25 cellular contexts compared by ENCODE assay signal in genomic region chr10:24168258-24169170, GRCh38. TPM values are rescaled to one million over a fixed set of nuclear protein-coding genes. Genes with fewer than 3 reads are reported as not detected.
DNase-seq lines count a peak whose midpoint lies in the region; ATAC-seq, FAIRE-seq and TF ChIP-seq lines count a peak whose summit lies in the region.
"Had no signal": no experiment of that assay in that cellular context is flagged by ENCODE, and none has a peak within 500 bp of the region (broad histone marks: within the 10 kb centered on the region; RNA-seq: fewer than 3 reads in every experiment).

No MANE protein-coding gene starts in this region.

- H3K27me3 ChIP-seq in astrocyte (ENCODE audit: insufficient read depth, low read length) (no peaks in the 10 kb centered on the region), pancreas (no peaks in the 10 kb centered on the region)

- H3K36me3 Mint-ChIP-seq in astrocyte (ENCODE audit: low read depth, unreplicated experiment): no peaks in the 10 kb centered on the region
- H3K36me3 Mint-ChIP-seq: activated CD4-positive, alpha-beta memory T cell treated with anti-CD3 and anti-CD28 coated beads for 36 hours; activated naive CD8-positive, alpha-beta T cell; CD14-positive monocyte had no signal

- H3K4me1 ChIP-seq in astrocyte (ENCODE audit: insufficient read depth, low read length) (no peaks in the 10 kb centered on the region), pancreas (no peaks in the 10 kb centered on the region)

- H4K20me1 ChIP-seq in astrocyte (ENCODE audit: insufficient read depth, low read length): no peaks in the 10 kb centered on the region

- H3K9ac ChIP-seq in astrocyte (ENCODE audit: low read length): no peak overlapping the region

- H3K27me3 Mint-ChIP-seq in astrocyte (ENCODE audit: low read depth, unreplicated experiment): no peaks in the 10 kb centered on the region
- H3K27me3 Mint-ChIP-seq: activated CD4-positive, alpha-beta memory T cell treated with anti-CD3 and anti-CD28 coated beads for 36 hours; progenitor cell of endocrine pancreas had no signal

- peak; percentile 11 for DNase-seq in DMS 273 (lab: John Stamatoyannopoulos, UW; ENCODE audit: unreplicated experiment)
- DNase-seq in DMS 273 treated with DMSO at 0.1 percent for 48 hours (lab: John Stamatoyannopoulos, UW): no peak
- DNase-seq in astrocyte (ENCODE audit: low read depth): peak; percentile 26
- no peak for DNase-seq in left cardiac atrium
- DNase-seq in pancreas: no peak
- DNase-seq in NCI-H2081 treated with DMSO at 0.1 percent for 48 hours (lab: John Stamatoyannopoulos, UW): no peak
- DNase-seq in activated CD8-positive, alpha-beta memory T cell treated with anti-CD3 and anti-CD28 coated beads, Interleukin-2, amount 50 U/mL, for 48 hours: no peak
- DNase-seq: activated CD4-positive, alpha-beta memory T cell treated with anti-CD3 and anti-CD28 coated beads for 36 hours; aorta; islet precursor cell; NCI-H1694 treated with DMSO at 0.1 percent for 48 hours; NCI-H2171 treated with DMSO at 0.1 percent for 48 hours; NCI-H510A treated with DMSO at 0.1 percent for 48 hours; NK-92 treated with Interleukin-12 subunit alpha and Interleukin-12 subunit beta, amount 100 ng/mL, for 24 hours; stimulated activated naive CD8-positive, alpha-beta T cell treated with anti-CD3 and anti-CD28 coated beads, Interleukin-15, Interleukin-2, amounts not matched to agents 100 U/mL and 50 U/mL, for 24 hours had no signal

- TF ChIP-seq CTCF in astrocyte (IDR thresholded peaks at IDR 0.05; ENCODE audit: insufficient read depth, low read depth, low read length) (no peak), pancreas (IDR thresholded peaks at IDR 0.05) (no peak)

- intact Hi-C loops in left cardiac atrium (cut with DNase I): no loop called here
- intact Hi-C loops in pancreas (cut with DNase I): no loop called here

- H3K36me3 ChIP-seq in astrocyte (ENCODE audit: insufficient read depth, low read length) (no peaks in the 10 kb centered on the region), pancreas (no peaks in the 10 kb centered on the region)
- H3K36me3 ChIP-seq: thoracic aorta had no signal

- no peak for FAIRE-seq in astrocyte (lab: Jason Lieb, UNC)
- FAIRE-seq in pancreas (lab: Jason Lieb, UNC): no peak
- FAIRE-seq: endothelial cell of umbilical vein, GM12892 had no signal

- H3K9me3 Mint-ChIP-seq in astrocyte (ENCODE audit: unreplicated experiment): no peaks in the 10 kb centered on the region
- H3K9me3 Mint-ChIP-seq: activated CD4-positive, alpha-beta memory T cell treated with anti-CD3 and anti-CD28 coated beads for 36 hours; activated T-helper 2 cell treated with anti-CD3 and anti-CD28 coated beads, Interferon-gamma antibody, Interleukin-2, Interleukin-4, amounts not matched to agents 10 μg/mL and 5 μg/mL and 100 μg/mL, durations not matched to agents 14 hours and 24 hours and 36 hours had no signal

- no peak overlapping the region for H3K4me3 Mint-ChIP-seq in astrocyte (ENCODE audit: unreplicated experiment)
- H3K4me3 Mint-ChIP-seq: activated CD4-positive, alpha-beta memory T cell treated with anti-CD3 and anti-CD28 coated beads for 36 hours; activated naive CD8-positive, alpha-beta T cell; CD14-positive monocyte had no signal

- H2AFZ ChIP-seq in astrocyte (ENCODE audit: low read depth, low read length): no peak overlapping the region

- H3K27ac ChIP-seq in astrocyte (ENCODE audit: low read depth, low read length) (no peak overlapping the region), pancreas (no peak overlapping the region)
- H3K27ac ChIP-seq: 22Rv1, thoracic aorta had no signal

- H3K4me1 Mint-ChIP-seq in astrocyte (ENCODE audit: low read depth, unreplicated experiment): no peaks in the 10 kb centered on the region
- H3K4me1 Mint-ChIP-seq: CD14-positive monocyte had no signal

- no peak overlapping the region for H3K27ac Mint-ChIP-seq in astrocyte (ENCODE audit: unreplicated experiment)
- H3K27ac Mint-ChIP-seq: activated CD4-positive, alpha-beta memory T cell treated with anti-CD3 and anti-CD28 coated beads for 36 hours; activated naive CD8-positive, alpha-beta T cell; activated T-helper 2 cell treated with anti-CD3 and anti-CD28 coated beads, Interferon-gamma antibody, Interleukin-2, Interleukin-4, amounts not matched to agents 10 μg/mL and 5 μg/mL and 100 μg/mL, durations not matched to agents 14 hours and 24 hours and 36 hours; CD14-positive monocyte; progenitor cell of endocrine pancreas had no signal

- H3K9me3 ChIP-seq in astrocyte (ENCODE audit: insufficient read depth, low read depth, low read length): no peaks in the 10 kb centered on the region
- H3K9me3 ChIP-seq in pancreas: no peaks in the 10 kb centered on the region
- H3K9me3 ChIP-seq: thoracic aorta had no signal

- ATAC-seq in left cardiac atrium: peak; percentile 70 to 72
- ATAC-seq in pancreas: peak; percentile 38 to 85 (median 68)
- no peak for ATAC-seq in GM21423 (IDR thresholded peaks at IDR 0.05; ENCODE audit: unreplicated experiment)
- ATAC-seq: activated CD4-positive, CD25-positive, alpha-beta regulatory T cell treated with anti-CD3 and anti-CD28 coated beads, Interleukin-2, amount 50 U/mL, for 24 hours; stimulated activated naive CD8-positive, alpha-beta T cell treated with anti-CD3 and anti-CD28 coated beads, Interleukin-15, Interleukin-2, amounts not matched to agents 100 U/mL and 50 U/mL, for 24 hours had no signal

- no peak overlapping the region for H3K4me3 ChIP-seq in astrocyte (ENCODE audit: insufficient read depth, low read depth, low read length)
- no peak overlapping the region for H3K4me3 ChIP-seq in pancreas
- H3K4me3 ChIP-seq: thoracic aorta had no signal

- 27 to 30% methylated on average over 5 of the region's 5 CpGs for whole genome bisulfite sequencing in pancreas, 2 donors

- no peaks in the 10 kb centered on the region for H3K79me2 ChIP-seq in astrocyte (ENCODE audit: insufficient read depth, low read length)

- H3K4me2 ChIP-seq in astrocyte (ENCODE audit: low read length): no peak overlapping the region

RNA-seq across cellular contexts. Expression of gene KIAA1217, which starts 40.4 kb away (rescaled TPM):
- total RNA-seq in astrocyte: 31.8 and 43.5 TPM in 2 replicates
- total RNA-seq in left cardiac atrium: 10 to 100 TPM; 19.5 to 32.6 TPM
- total RNA-seq in pancreas: 10 to 100 TPM; 15.0 to 36.7 (median 24.3) TPM
- polyA plus RNA-seq in pancreas: 10 to 100 TPM; 11.9 to 13.5 TPM
- polyA plus RNA-seq: CD14-positive monocyte had no signal

Comparison
In these comparisons a context has a peak if more than half of its experiments do, and no peak if none do; other contexts are left out.
1. DNase-seq: peak in DMS 273 (single experiment) and astrocyte (single experiment); none in DMS 273 treated with DMSO at 0.1 percent for 48 hours (single experiment), left cardiac atrium (single experiment), pancreas (0 of 6), NCI-H2081 treated with DMSO at 0.1 percent for 48 hours (single experiment) and activated CD8-positive, alpha-beta memory T cell treated with anti-CD3 and anti-CD28 coated beads, Interleukin-2, amount 50 U/mL, for 48 hours (single experiment).